In the genomic region with DNA sequence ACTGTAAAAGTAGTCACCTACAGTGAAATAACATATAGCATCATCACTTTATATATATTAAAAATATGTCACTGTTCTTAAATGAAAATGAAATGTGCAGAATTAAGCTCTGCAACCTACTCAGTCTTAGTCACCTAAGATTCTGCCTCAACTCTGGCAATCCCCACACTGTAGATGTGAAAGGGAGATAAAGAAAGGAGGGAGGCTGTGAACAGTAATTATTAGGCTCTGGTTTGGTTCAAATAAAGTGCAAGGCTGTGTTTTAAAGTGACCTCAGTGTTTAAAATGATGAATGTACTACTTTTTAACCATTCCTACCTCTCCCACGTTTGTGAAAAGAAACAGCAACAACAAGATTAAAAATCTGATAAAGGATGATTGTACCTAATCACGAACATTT, we compare ENCODE assay signal across 21 cellular contexts.
A peak's percentile ranks its signal among the peaks of the same experiment; 100 is the strongest.
DNase-seq lines count a peak whose midpoint lies in the region; ATAC-seq, FAIRE-seq and TF ChIP-seq lines count a peak whose summit lies in the region.
"Had no signal": no experiment of that assay in that cellular context is flagged by ENCODE, and none has a peak within 500 bp of the region (broad histone marks: within the 10 kb centered on the region; RNA-seq: fewer than 3 reads in every experiment).

No MANE protein-coding gene starts in this region.

- no peak for TF ChIP-seq CTCF in astrocyte (IDR thresholded peaks at IDR 0.05; ENCODE audit: insufficient read depth, low read depth, low read length)
- no peak for TF ChIP-seq CTCF in nephron (IDR thresholded peaks at IDR 0.05; ENCODE audit: unreplicated experiment in 3 of 3)
- TF ChIP-seq CTCF in vagina (IDR thresholded peaks at IDR 0.05), result no peak

- H3K27ac ChIP-seq in astrocyte (ENCODE audit: low read depth, low read length), result no peak overlapping the region
- no peak overlapping the region for H3K27ac ChIP-seq in vagina
- H3K27ac ChIP-seq: C4-2B, KMS-11, left ventricle myocardium inferior, upper lobe of right lung had no signal

- peak; percentile 20 for FAIRE-seq in astrocyte (lab: Jason Lieb, UNC)
- FAIRE-seq: H1 had no signal

- H3K27me3 Mint-ChIP-seq in astrocyte (ENCODE audit: low read depth, unreplicated experiment), result peaks cover 2% of the 10 kb centered on the region
- H3K27me3 Mint-ChIP-seq in nephron (ENCODE audit: low read depth), result no peaks in the 10 kb centered on the region

- no peak for ATAC-seq in HG03135 (IDR thresholded peaks at IDR 0.05; ENCODE audit: unreplicated experiment)
- ATAC-seq: stimulated activated naive B cell treated with anti-CD40 and anti-IgM and Interleukin-4, amounts not matched to agents 10 μg/mL and 1 μg/mL and 100 μg/mL, for 72 hours; upper lobe of right lung had no signal

- no peaks in the 10 kb centered on the region for H3K36me3 ChIP-seq in astrocyte (ENCODE audit: insufficient read depth, low read length)
- no peaks in the 10 kb centered on the region for H3K36me3 ChIP-seq in vagina
- H3K36me3 ChIP-seq: left ventricle myocardium inferior, upper lobe of right lung had no signal

- H3K4me1 Mint-ChIP-seq in astrocyte (ENCODE audit: low read depth, unreplicated experiment), result no peaks in the 10 kb centered on the region
- H3K4me1 Mint-ChIP-seq in nephron, result peaks cover 7% of the 10 kb centered on the region
- H3K4me1 Mint-ChIP-seq: endodermal cell; stimulated activated naive B cell treated with anti-CD40 and anti-IgM and Interleukin-4, amounts not matched to agents 10 μg/mL and 1 μg/mL and 100 μg/mL, for 72 hours had no signal

- DNase-seq in NK-92 treated with Interleukin-12 subunit alpha and Interleukin-12 subunit beta, amount 100 ng/mL, for 24 hours (lab: John Stamatoyannopoulos, UW), result peak; percentile 23
- no peak for DNase-seq in NK-92 (lab: John Stamatoyannopoulos, UW; ENCODE audit: unreplicated experiment)
- peak; percentile 89 for DNase-seq in M059J (ENCODE audit: low read depth)
- DNase-seq in astrocyte (ENCODE audit: low read depth), result peak; percentile 79
- no peak for DNase-seq in GM19240 (ENCODE audit: insufficient read length, low spot score)
- no peak for DNase-seq in vagina (ENCODE audit: extremely low spot score in 2 of 2)
- DNase-seq: 8988T; central memory CD4-positive, alpha-beta T cell; endodermal cell; foreskin melanocyte; left ventricle myocardium inferior; NCI-H1092 treated with DMSO at 0.1 percent for 48 hours; NCI-H748 treated with DMSO at 0.1 percent for 48 hours; RPMI8226; stimulated activated naive B cell treated with anti-CD40 and anti-IgM and Interleukin-4, amounts not matched to agents 10 μg/mL and 1 μg/mL and 100 μg/mL, for 72 hours; upper lobe of right lung had no signal

- H3K4me3 Mint-ChIP-seq in astrocyte (ENCODE audit: unreplicated experiment) (no peak overlapping the region), nephron (no peak overlapping the region)
- H3K4me3 Mint-ChIP-seq: endodermal cell; stimulated activated naive B cell treated with anti-CD40 and anti-IgM and Interleukin-4, amounts not matched to agents 10 μg/mL and 1 μg/mL and 100 μg/mL, for 72 hours had no signal

- no peak overlapping the region for H3K4me2 ChIP-seq in astrocyte (ENCODE audit: low read length)
- H3K4me2 ChIP-seq: KMS-11 had no signal

- no peaks in the 10 kb centered on the region for H3K9me3 ChIP-seq in astrocyte (ENCODE audit: insufficient read depth, low read depth, low read length)
- H3K9me3 ChIP-seq in vagina, result no peaks in the 10 kb centered on the region
- H3K9me3 ChIP-seq: upper lobe of right lung had no signal

- no peak overlapping the region for H2AFZ ChIP-seq in astrocyte (ENCODE audit: low read depth, low read length)

- H3K4me1 ChIP-seq in astrocyte (ENCODE audit: insufficient read depth, low read length), result no peaks in the 10 kb centered on the region
- H3K4me1 ChIP-seq in vagina, result no peaks in the 10 kb centered on the region
- H3K4me1 ChIP-seq: left ventricle myocardium inferior, upper lobe of right lung had no signal

- TF ChIP-seq POLR2A in vagina (IDR thresholded peaks at IDR 0.05), result no peak

- no peak overlapping the region for H3K9ac ChIP-seq in astrocyte (ENCODE audit: low read length)
- H3K9ac ChIP-seq: KMS-11 had no signal

- peaks cover 8% of the 10 kb centered on the region for H3K9me3 Mint-ChIP-seq in astrocyte (ENCODE audit: unreplicated experiment)
- peaks cover 19% of the 10 kb centered on the region for H3K9me3 Mint-ChIP-seq in nephron

- H3K27ac Mint-ChIP-seq in astrocyte (ENCODE audit: unreplicated experiment) (no peak overlapping the region), nephron (peak overlapping the region; percentile 19 to 48 (median 31))
- H3K27ac Mint-ChIP-seq: endodermal cell; stimulated activated naive B cell treated with anti-CD40 and anti-IgM and Interleukin-4, amounts not matched to agents 10 μg/mL and 1 μg/mL and 100 μg/mL, for 72 hours had no signal

- intact Hi-C loops in vagina (cut with DNase I), result no loop called here

- H3K4me3 ChIP-seq in astrocyte (ENCODE audit: insufficient read depth, low read depth, low read length) (no peak overlapping the region), vagina (no peak overlapping the region)
- H3K4me3 ChIP-seq: left ventricle myocardium inferior, upper lobe of right lung had no signal

- no peaks in the 10 kb centered on the region for H4K20me1 ChIP-seq in astrocyte (ENCODE audit: insufficient read depth, low read length)

- no peaks in the 10 kb centered on the region for H3K36me3 Mint-ChIP-seq in astrocyte (ENCODE audit: low read depth, unreplicated experiment)
- peaks cover 11% of the 10 kb centered on the region for H3K36me3 Mint-ChIP-seq in nephron (ENCODE audit: low read depth)

- no peaks in the 10 kb centered on the region for H3K79me2 ChIP-seq in astrocyte (ENCODE audit: insufficient read depth, low read length)

- H3K27me3 ChIP-seq in astrocyte (ENCODE audit: insufficient read depth, low read length) (no peaks in the 10 kb centered on the region), vagina (no peaks in the 10 kb centered on the region)
- H3K27me3 ChIP-seq: upper lobe of right lung had no signal

Comparison
In these comparisons a context has a peak if more than half of its experiments do, and no peak if none do; other contexts are left out.
1. DNase-seq: peak in NK-92 treated with Interleukin-12 subunit alpha and Interleukin-12 subunit beta, amount 100 ng/mL, for 24 hours (single experiment), M059J (single experiment) and astrocyte (single experiment); none in NK-92 (single experiment), GM19240 (single experiment) and vagina (0 of 2).